Comparison of ENCODE assay signal across 8 cellular contexts in genomic region chr4:2754848-2755820, GRCh38. TPM values are rescaled to one million over a fixed set of nuclear protein-coding genes. Genes with fewer than 3 reads are reported as not detected.
DNase-seq lines count a peak whose midpoint lies in the region; ATAC-seq and TF ChIP-seq lines count a peak whose summit lies in the region.

No MANE protein-coding gene starts in this region.

- H3K4me1 Mint-ChIP-seq in activated CD8-positive, alpha-beta memory T cell treated with anti-CD3 and anti-CD28 coated beads, Interleukin-2, amount 10 ng/mL, durations not matched to agents 7 days and 5 days, result peaks cover 30% of the 10 kb centered on the region

- no peaks in the 10 kb centered on the region for H3K27me3 ChIP-seq in tibial nerve

- no peak for DNase-seq in activated CD8-positive, alpha-beta memory T cell treated with anti-CD3 and anti-CD28 coated beads, Interleukin-2, amount 10 ng/mL, durations not matched to agents 7 days and 5 days
- DNase-seq in activated CD8-positive, alpha-beta memory T cell treated with anti-CD3 and anti-CD28 coated beads, Interleukin-2, amount 50 U/mL, for 48 hours, result no peak
- DNase-seq in astrocyte of the spinal cord (ENCODE audit: low read depth, low spot score) (no peak), lower leg skin (ENCODE audit: low spot score in 2 of 2) (no peak), tibial nerve (ENCODE audit: low spot score in 2 of 2) (no peak), DMS79 (lab: John Stamatoyannopoulos, UW) (no peak), mesenteric fat pad (ENCODE audit: low spot score) (no peak), NK-92 (lab: John Stamatoyannopoulos, UW; ENCODE audit: unreplicated experiment) (no peak)

- TF ChIP-seq CTCF in astrocyte of the spinal cord (IDR thresholded peaks at IDR 0.05; ENCODE audit: low read depth, low read length) (no peak), lower leg skin (IDR thresholded peaks at IDR 0.05) (no peak), tibial nerve (IDR thresholded peaks at IDR 0.05) (no peak)

- no peaks in the 10 kb centered on the region for H3K9me3 ChIP-seq in tibial nerve

- no peak for TF ChIP-seq EP300 in tibial nerve (IDR thresholded peaks at IDR 0.05)

- intact Hi-C loops in lower leg skin (cut with DNase I; ENCODE audit: low total_unique reads), result loop anchor here (5.0 kb wide), 1 partner anchor 883 kb away; the partner anchor contains the start of gene NSD2

- WGBS in lower leg skin, 2 donors, result 59 to 60% methylated on average over 21 to 22 of the region's 23 CpGs
- WGBS in tibial nerve, 2 donors, result 54 to 57% methylated on average over 23 of the region's 23 CpGs

- peaks cover 2% of the 10 kb centered on the region for H3K36me3 Mint-ChIP-seq in activated CD8-positive, alpha-beta memory T cell treated with anti-CD3 and anti-CD28 coated beads, Interleukin-2, amount 10 ng/mL, durations not matched to agents 7 days and 5 days

- CTCF ChIA-PET in activated CD8-positive, alpha-beta memory T cell treated with anti-CD3 and anti-CD28 coated beads, Interleukin-2, amount 10 ng/mL, durations not matched to agents 7 days and 5 days (lab: Charles Lee), result interaction anchor here (0.9 to 3.9 kb wide), 5 partner anchors 8 to 209 kb away, joined by 3 to 19 read pairs (median 5); partner anchors contain the start of gene GRK4

- peak overlapping the region; percentile 78 for H3K4me3 Mint-ChIP-seq in activated CD8-positive, alpha-beta memory T cell treated with anti-CD3 and anti-CD28 coated beads, Interleukin-2, amount 10 ng/mL, durations not matched to agents 7 days and 5 days

- in situ Hi-C loops in astrocyte of the spinal cord (cut with HindIII; ENCODE audit: low sequenced_read_pairs), result no loop called here

- no peak for TF ChIP-seq POLR2A in lower leg skin (IDR thresholded peaks at IDR 0.05)
- TF ChIP-seq POLR2A in tibial nerve (IDR thresholded peaks at IDR 0.05), result no peak

- no peaks in the 10 kb centered on the region for H3K27me3 Mint-ChIP-seq in activated CD8-positive, alpha-beta memory T cell treated with anti-CD3 and anti-CD28 coated beads, Interleukin-2, amount 10 ng/mL, durations not matched to agents 7 days and 5 days

- H3K4me3 ChIP-seq in astrocyte of the spinal cord (ENCODE audit: low read depth, low read length) (peak overlapping the region; percentile 83), lower leg skin (ENCODE audit: low read depth, poor library complexity, severe bottlenecking) (peak overlapping the region; percentile 78), tibial nerve (peak overlapping the region; percentile 69 to 86 (median 78))

- no peaks in the 10 kb centered on the region for H3K9me3 Mint-ChIP-seq in activated CD8-positive, alpha-beta memory T cell treated with anti-CD3 and anti-CD28 coated beads, Interleukin-2, amount 10 ng/mL, durations not matched to agents 7 days and 5 days (ENCODE audit: low read depth)

- peak overlapping the region in 3 of 4 donors; percentile 85 to 93 (median 87) for H3K27ac ChIP-seq in tibial nerve

- H3K4me1 ChIP-seq in tibial nerve, result peaks cover 0 to 54% (median 13%) of the 10 kb centered on the region in 4 donors

- no peak for ATAC-seq in activated CD8-positive, alpha-beta memory T cell treated with anti-CD3 and anti-CD28 coated beads, Interleukin-2, amount 10 ng/mL, durations not matched to agents 7 days and 5 days

- H3K36me3 ChIP-seq in tibial nerve, result peaks cover 0 to 11% (median 0%) of the 10 kb centered on the region in 3 donors

- H3K27ac Mint-ChIP-seq in activated CD8-positive, alpha-beta memory T cell treated with anti-CD3 and anti-CD28 coated beads, Interleukin-2, amount 10 ng/mL, durations not matched to agents 7 days and 5 days, result peak overlapping the region; percentile 35

RNA-seq across cellular contexts. Expression of gene TNIP2, which starts 1.0 kb away (rescaled TPM):
- 10 to 100 TPM; 51.3 to 53.5 TPM for total RNA-seq in activated CD8-positive, alpha-beta memory T cell treated with anti-CD3 and anti-CD28 coated beads, Interleukin-2, amount 10 ng/mL, durations not matched to agents 7 days and 5 days
- 10 to 100 TPM; 37.9 to 42.5 (median 40.3) TPM for total RNA-seq in lower leg skin
- 100 to 1,000 TPM in 1 of 4 donors, 10 to 100 TPM in 3; 78.3 to 110 (median 89.3) TPM for total RNA-seq in tibial nerve
- total RNA-seq in mesenteric fat pad, result 49.5 TPM

RNA-seq across cellular contexts. Expression of gene SH3BP2, which starts 37.8 kb away (rescaled TPM):
- 100 to 1,000 TPM in 1 of 2 experiments, 10 to 100 TPM in 1; 88.0 to 105 TPM for total RNA-seq in activated CD8-positive, alpha-beta memory T cell treated with anti-CD3 and anti-CD28 coated beads, Interleukin-2, amount 10 ng/mL, durations not matched to agents 7 days and 5 days
- 100 to 1,000 TPM; 106 to 291 (median 178) TPM for total RNA-seq in lower leg skin
- total RNA-seq in tibial nerve, result 100 to 1,000 TPM in 1 of 4 donors, 10 to 100 TPM in 3; 70.5 to 161 (median 77.8) TPM
- 63.9 TPM for total RNA-seq in mesenteric fat pad
